24 cellular contexts compared by ENCODE assay signal in the genomic region with DNA sequence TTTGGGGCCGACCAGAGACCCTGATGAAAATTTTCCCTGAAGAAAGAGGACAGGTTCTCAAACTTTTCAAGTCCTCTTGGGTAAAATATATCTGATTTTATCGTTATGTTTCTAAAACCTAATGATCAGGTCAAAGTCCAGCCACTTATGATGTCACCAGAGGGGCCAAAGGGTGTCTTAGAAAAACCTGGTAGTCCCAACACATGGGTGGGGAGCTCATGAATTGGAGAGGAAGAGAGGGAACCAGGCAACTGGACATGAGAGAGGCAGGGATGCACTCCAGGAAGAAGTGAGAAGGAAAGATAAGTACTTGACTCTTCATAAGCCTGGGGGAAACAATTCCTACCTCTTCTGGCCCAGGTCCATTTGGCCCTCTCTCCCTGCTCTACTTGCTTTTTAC. TPM values are rescaled to one million over a fixed set of nuclear protein-coding genes. Genes with fewer than 3 reads are reported as not detected.
"Had no signal": no experiment of that assay in that cellular context is flagged by ENCODE, and none has a peak within 500 bp of the region (broad histone marks: within the 10 kb centered on the region; RNA-seq: fewer than 3 reads in every experiment).

No MANE protein-coding gene starts in this region.

- H3K9me3 Mint-ChIP-seq: T-cell had no signal

- ATAC-seq: K562, T-cell had no signal

- H3K36me3 Mint-ChIP-seq: IgD-negative memory B cell, T-cell had no signal

- H3K9me3 ChIP-seq: MG63, SJSA1 had no signal

- H3K4me3 ChIP-seq: K562, MG63, SJSA1, SK-N-MC had no signal

- H3K36me3 ChIP-seq: MG63, SJSA1 had no signal

- DNase-seq: MG63, NCI-H1092, NCI-H1105 treated with DMSO at 0.1 percent for 48 hours, NCI-H1417 treated with DMSO at 0.1 percent for 48 hours, NCI-H146, NCI-H1694 treated with DMSO at 0.1 percent for 48 hours, NCI-H1930, NCI-H2227 treated with DMSO at 0.1 percent for 48 hours, NCI-H446, NCI-H510A, NCI-H524 treated with DMSO at 0.1 percent for 48 hours, NCI-H69, NCI-H774, Right ventricle myocardium superior, RPMI8226, SIG-M5, SW 1271, T-cell had no signal

- H3K27ac ChIP-seq: HL-60, SJSA1, SK-N-MC had no signal

- H3K4me3 Mint-ChIP-seq: IgD-negative memory B cell, T-cell had no signal

- H3K27me3 ChIP-seq: MG63, SJSA1 had no signal

- H3K27ac Mint-ChIP-seq: IgD-negative memory B cell, T-cell had no signal

- H3K4me1 Mint-ChIP-seq: IgD-negative memory B cell had no signal

RNA-seq across cellular contexts. Expression of a gene that starts 9.2 kb away (rescaled TPM):
- total RNA-seq: K562, LHCN-M2, SJSA1, T-cell had no signal
- polyA plus RNA-seq: IgD-negative memory B cell, K562 had no signal
